In the genomic region with DNA sequence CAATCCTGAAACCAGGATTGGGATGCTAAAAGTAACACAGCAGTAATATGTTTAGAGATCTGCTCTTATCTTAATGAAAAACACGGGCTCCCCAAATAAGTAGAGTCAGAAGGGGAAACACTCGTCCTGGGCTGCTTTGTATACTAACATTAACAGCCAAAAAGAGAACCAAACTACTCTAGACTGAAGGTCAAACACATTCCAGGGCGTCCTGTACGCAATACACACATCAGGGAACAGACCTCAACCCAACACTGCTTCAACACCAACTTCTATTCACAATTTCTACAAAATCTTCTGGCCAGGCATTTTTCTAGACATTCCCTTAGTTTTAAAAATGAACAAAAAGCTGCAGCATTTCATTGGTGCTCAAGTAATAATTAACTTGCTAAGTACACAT, we compare ENCODE assay signal across 18 cellular contexts. TPM values are rescaled to one million over a fixed set of nuclear protein-coding genes. Genes with fewer than 3 reads are reported as not detected.
A peak's percentile ranks its signal among the peaks of the same experiment; 100 is the strongest.
DNase-seq lines count a peak whose midpoint lies in the region; ATAC-seq, FAIRE-seq and TF ChIP-seq lines count a peak whose summit lies in the region.
"Had no signal": no experiment of that assay in that cellular context is flagged by ENCODE, and none has a peak within 500 bp of the region (broad histone marks: within the 10 kb centered on the region; RNA-seq: fewer than 3 reads in every experiment).

No MANE protein-coding gene starts in this region.

- no peak for TF ChIP-seq POLR2A in A549 (IDR thresholded peaks at IDR 0.05; ENCODE audit: low read length)

- peak overlapping the region; percentile 32; the same call in 2 of the 3 replicates for H3K4me2 ChIP-seq in A549
- H3K4me2 ChIP-seq in fibroblast of lung (ENCODE audit: extremely low read depth, insufficient read depth, low read length) = peak overlapping the region; percentile 61
- no peak overlapping the region for H3K4me2 ChIP-seq in neuronal stem cell (ENCODE audit: insufficient read depth, low read length, poor library complexity, severe bottlenecking)

- TF ChIP-seq EP300 in A549 (IDR thresholded peaks at IDR 0.05) = no peak

- H3K9me3 Mint-ChIP-seq in WTC11 = no peaks in the 10 kb centered on the region
- H3K9me3 Mint-ChIP-seq: HFFc6 had no signal

- FAIRE-seq in A549 (lab: Jason Lieb, UNC) = no peak
- FAIRE-seq: endometrium, urothelium cell line had no signal

- H3K9me3 ChIP-seq in A549 (no peaks in the 10 kb centered on the region), fibroblast of lung (ENCODE audit: control insufficient read depth, insufficient read depth, low read depth, low read length) (no peaks in the 10 kb centered on the region), neuronal stem cell (replicated peaks in 1 of 2; ENCODE audit: control insufficient read depth in 2 of 2, insufficient read depth in 1 of 2, low read depth in 1 of 2, low read length in 2 of 2) (peaks cover 0 to 20% of the 10 kb centered on the region in 2 donors)
- H3K9me3 ChIP-seq: adrenal gland had no signal

- no peak for DNase-seq in A549 (ENCODE audit: low read depth in 1 of 2, low spot score in 1 of 2)
- no peak for DNase-seq in WTC11 (ENCODE audit: low spot score)
- DNase-seq in fibroblast of lung (ENCODE audit: low read depth in 2 of 2) = no peak
- no peak for DNase-seq in neuronal stem cell (ENCODE audit: low spot score)
- DNase-seq in T1000 (lab: John Stamatoyannopoulos, UW) = no peak
- DNase-seq in foreskin keratinocyte = no peak
- DNase-seq in activated effector memory CD4-positive, alpha-beta T cell treated with anti-CD3 and anti-CD28 coated beads, Interleukin-2, amount 50 U/mL, for 16 hours = no peak
- DNase-seq: adrenal gland; HFFc6; NCI-H1417 treated with DMSO at 0.1 percent for 48 hours; stimulated activated naive CD4-positive, alpha-beta T cell treated with Interleukin-2 at 50 U/mL for 16 hours; T-helper 9 cell had no signal

- no peak overlapping the region for H3K18ac ChIP-seq in neuronal stem cell (ENCODE audit: low read length)

- H3K27me3 ChIP-seq in fibroblast of lung (ENCODE audit: control insufficient read depth, insufficient read depth, low read length) (no peaks in the 10 kb centered on the region), neuronal stem cell (ENCODE audit: control insufficient read depth in 3 of 3, insufficient read depth in 3 of 3, low read depth in 1 of 3, low read length in 3 of 3) (no peaks in the 10 kb centered on the region), foreskin keratinocyte (no peaks in the 10 kb centered on the region)
- H3K27me3 ChIP-seq: adrenal gland had no signal

- H3K27ac Mint-ChIP-seq in WTC11 = peak overlapping the region; percentile 1; the same call in 1 of the 2 replicates
- H3K27ac Mint-ChIP-seq: HFFc6 had no signal

- H2BK120ac ChIP-seq in neuronal stem cell (ENCODE audit: low read depth, low read length) = no peak overlapping the region

- no peak overlapping the region for H2BK5ac ChIP-seq in neuronal stem cell (ENCODE audit: low read length)

- H3K4ac ChIP-seq in neuronal stem cell (ENCODE audit: low read length) = no peak overlapping the region

- H3K27ac ChIP-seq in A549 (0 out of 6 replicates have a peak overlapping the region, but pooled peaks of 1 of the 2 experiments have one; percentile 1), fibroblast of lung (ENCODE audit: insufficient read depth, low read length) (peak overlapping the region; percentile 55), neuronal stem cell (replicated peaks; ENCODE audit: low read length) (peak overlapping the region; percentile 91), foreskin keratinocyte (no peak overlapping the region)
- H3K27ac ChIP-seq: adrenal gland had no signal

- POLR2A ChIA-PET in A549 (lab: Yijun Ruan, JAX) (no interaction called here), WTC11 (lab: Charles Lee) (interaction anchor here (1.2 kb wide), 1 partner anchor 22 kb away, joined by 5 read pairs; a partner anchor contains a TSS)

- H3K23ac ChIP-seq in neuronal stem cell (ENCODE audit: low read depth, low read length, poor library complexity) = no peak overlapping the region

- no peak for TF ChIP-seq CTCF in A549 (IDR thresholded peaks at IDR 0.05)
- no peak for TF ChIP-seq CTCF in WTC11 (IDR thresholded peaks at IDR 0.05)
- no peak for TF ChIP-seq CTCF in fibroblast of lung (conservative IDR thresholded peaks at IDR 0.05 in 1 of 2, IDR thresholded peaks at IDR 0.05 in 1 of 2; ENCODE audit: low read depth in 1 of 2, low read length in 2 of 2)
- TF ChIP-seq CTCF in foreskin keratinocyte (conservative IDR thresholded peaks at IDR 0.05) = no peak

- no peak overlapping the region for H3K9ac ChIP-seq in fibroblast of lung (ENCODE audit: insufficient read depth, low read length)
- H3K9ac ChIP-seq in neuronal stem cell (ENCODE audit: low read depth, low read length, poor library complexity) = no peak overlapping the region

- H3K36me3 ChIP-seq in fibroblast of lung (ENCODE audit: control insufficient read depth, insufficient read depth, low read length) (peaks cover 15% of the 10 kb centered on the region), neuronal stem cell (replicated peaks in 1 of 2; ENCODE audit: control insufficient read depth in 2 of 2, insufficient read depth in 2 of 2, low read length in 2 of 2) (peaks cover 18 to 77% of the 10 kb centered on the region in 2 donors)
- H3K36me3 ChIP-seq: adrenal gland had no signal

- H3K4me1 ChIP-seq in A549 (peaks cover 33% of the 10 kb centered on the region), fibroblast of lung (ENCODE audit: control insufficient read depth, extremely low read depth, insufficient read depth, low read length) (peaks cover 18% of the 10 kb centered on the region), neuronal stem cell (ENCODE audit: control insufficient read depth in 2 of 2, insufficient read depth in 1 of 2, low read depth in 1 of 2, low read length in 2 of 2) (peaks cover 19 to 23% of the 10 kb centered on the region in 2 donors), foreskin keratinocyte (peaks cover 5% of the 10 kb centered on the region)
- H3K4me1 ChIP-seq: adrenal gland had no signal

- H3K14ac ChIP-seq in neuronal stem cell (ENCODE audit: low read length) = no peak overlapping the region

- H4K91ac ChIP-seq in neuronal stem cell (ENCODE audit: low read depth, low read length, poor library complexity) = no peak overlapping the region

- no peak for TF ChIP-seq RAD21 in A549 (conservative IDR thresholded peaks at IDR 0.05 in 1 of 2, IDR thresholded peaks at IDR 0.05 in 1 of 2)

- H2AK5ac ChIP-seq in neuronal stem cell (ENCODE audit: low read depth, low read length) = no peak overlapping the region

- peaks cover 60% of the 10 kb centered on the region for H3K4me1 Mint-ChIP-seq in WTC11

- H3K4me3 Mint-ChIP-seq in WTC11 = no peak overlapping the region
- H3K4me3 Mint-ChIP-seq: HFFc6 had no signal

- peaks cover 38% of the 10 kb centered on the region for H3K36me3 Mint-ChIP-seq in WTC11

- WGBS in A549 (ENCODE audit: missing lambda C conversion rate) = 72% methylated on average over 4 of the region's 4 CpGs
- no CpG with 5 or more reads among the region's 4 CpGs for WGBS in neuronal stem cell (ENCODE audit: extremely low coverage in 2 of 2, insufficient read length in 2 of 2, insufficient replicate concordance in 1 of 2), 2 donors

- CTCF ChIA-PET in A549 (lab: Yijun Ruan, JAX) (no interaction called here), WTC11 (lab: Charles Lee) (interaction anchor here (1.2 to 2.1 kb wide), 2 partner anchors 9 to 115 kb away, joined by 3 to 4 read pairs; no protein-coding TSS in a partner anchor)

- no peak overlapping the region for H4K8ac ChIP-seq in neuronal stem cell (ENCODE audit: low read depth, low read length)

- H2AFZ ChIP-seq in fibroblast of lung (ENCODE audit: low read length) (no peak overlapping the region), neuronal stem cell (ENCODE audit: low read length) (no peak overlapping the region)

- peaks cover 100% of the 10 kb centered on the region for H3K79me2 ChIP-seq in fibroblast of lung (ENCODE audit: control insufficient read depth, insufficient read depth, low read length)

- H2BK15ac ChIP-seq in neuronal stem cell (ENCODE audit: low read length) = no peak overlapping the region

- no peaks in the 10 kb centered on the region for H4K20me1 ChIP-seq in fibroblast of lung (ENCODE audit: control insufficient read depth, extremely low read depth, insufficient read depth, low read length)

- no peak for ATAC-seq in A549
- no peak for ATAC-seq in WTC11
- ATAC-seq in GM18868 (IDR thresholded peaks at IDR 0.05; ENCODE audit: unreplicated experiment) = no peak
- no peak for ATAC-seq in foreskin keratinocyte
- ATAC-seq: activated CD4-positive, CD25-positive, alpha-beta regulatory T cell treated with anti-CD3 and anti-CD28 coated beads, Interleukin-2, amount 50 U/mL, for 24 hours; left lobe of liver had no signal

- H3K4me3 ChIP-seq in A549 = no peak overlapping the region
- H3K4me3 ChIP-seq in fibroblast of lung (replicated peaks in 1 of 4; ENCODE audit: control extremely low read depth in 1 of 4, insufficient read depth in 1 of 4, low read depth in 3 of 4, low read length in 4 of 4) = no peak overlapping the region
- H3K4me3 ChIP-seq in neuronal stem cell (ENCODE audit: low read length in 2 of 2) = no peak overlapping the region
- H3K4me3 ChIP-seq: adrenal gland had no signal

- peaks cover 2% of the 10 kb centered on the region for H3K79me1 ChIP-seq in neuronal stem cell (ENCODE audit: low read depth, low read length)

- H2BK12ac ChIP-seq in neuronal stem cell (ENCODE audit: low read length) = no peak overlapping the region

- H3K27me3 Mint-ChIP-seq in WTC11 (ENCODE audit: low read depth) = no peaks in the 10 kb centered on the region

TF ChIP-seq in WTC11, 78 proteins besides CTCF, POLR2A, EP300 and RAD21 (continues in another document):
- TF ChIP-seq ELF4 (CRISPR knock-in tag; IDR thresholded peaks at IDR 0.05; ENCODE audit: low read depth) (no peak), NFE2L1 (CRISPR knock-in tag; IDR thresholded peaks at IDR 0.05) (no peak)

RNA-seq across cellular contexts. Expression of a gene that starts 21.4 kb away (rescaled TPM):
- polyA plus RNA-seq in A549 (2011; rRNA removed) (177 and 225 TPM in 2 replicates), A549 (2017; fragmentation: RNase III; extraction: RNeasy Plus Mini Kit Qiagen cat#74134 plus additional on column Dnase treatment) (62.2 to 68.5 TPM (median 62.8 TPM) in 3 replicates), fibroblast of lung (151 and 188 TPM in 2 replicates), foreskin keratinocyte (76.3 and 112 TPM in 2 replicates)
- 57.1 and 63.7 TPM in 2 replicates for polyA plus RNA-seq in A549 (2012; cell fraction: cytosol; rRNA removed)
- 201 and 278 TPM in 2 replicates for polyA plus RNA-seq in A549 (2012; cell fraction: nucleus; rRNA removed)
- polyA minus RNA-seq in A549 (2011; rRNA and poly(A)+ RNA removed) = 1,227 and 1,657 TPM in 2 replicates
- total RNA-seq in WTC11 (2021) (155 to 172 TPM (median 162 TPM) in 3 replicates), fibroblast of lung (408 and 729 TPM in 2 replicates), foreskin keratinocyte (288 and 372 TPM in 2 replicates)
- polyA plus RNA-seq in fibroblast of lung (2012) = 109 and 124 TPM in 2 replicates
- 1,250 and 1,562 TPM in 2 replicates for polyA minus RNA-seq in fibroblast of lung (ENCODE audit: low replicate concordance)
- 52.9 TPM for polyA plus RNA-seq in neuronal stem cell (2013, experiment 1 of 2)
- polyA plus RNA-seq in neuronal stem cell (2013, experiment 2 of 2) = 54.3 TPM
- total RNA-seq: activated CD8-positive, alpha-beta memory T cell treated with anti-CD3 and anti-CD28 coated beads for 36 hours had no signal
